Comparison of ENCODE assay signal across 22 cellular contexts in the genomic region with DNA sequence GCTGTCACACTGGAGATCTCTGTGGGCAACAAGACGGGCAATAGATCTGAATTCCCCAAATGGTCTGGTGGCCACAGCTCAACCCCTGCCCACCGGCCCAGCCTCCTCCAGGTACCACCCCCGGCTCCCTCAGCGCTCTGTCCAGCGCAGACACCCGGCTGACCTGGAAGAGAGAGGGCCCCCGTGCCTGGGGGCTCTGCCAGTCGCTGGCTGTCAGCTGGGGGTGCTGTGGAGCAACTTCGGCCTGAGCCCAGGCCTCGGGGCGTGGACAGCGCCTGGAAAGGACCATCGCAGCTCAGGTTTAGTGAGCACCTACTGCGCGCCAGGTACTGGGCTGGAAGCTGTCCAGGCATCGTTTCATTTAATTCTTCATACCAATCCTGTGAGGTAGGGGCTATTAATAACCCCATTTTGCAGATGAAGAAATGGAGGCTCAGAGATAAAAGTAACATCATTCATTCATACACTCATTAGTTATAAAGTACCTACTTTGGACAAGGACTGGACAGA. TPM values are rescaled to one million over a fixed set of nuclear protein-coding genes. Genes with fewer than 3 reads are reported as not detected.
A peak's percentile ranks its signal among the peaks of the same experiment; 100 is the strongest.
DNase-seq lines count a peak whose midpoint lies in the region; ATAC-seq and TF ChIP-seq lines count a peak whose summit lies in the region.
"Had no signal": no experiment of that assay in that cellular context is flagged by ENCODE, and none has a peak within 500 bp of the region (broad histone marks: within the 10 kb centered on the region; RNA-seq: fewer than 3 reads in every experiment).

No MANE protein-coding gene starts in this region.

- H3K36me3 ChIP-seq in right atrium auricular region (peaks cover 58% of the 10 kb centered on the region), brain microvascular endothelial cell (replicated peaks) (peaks cover 34% of the 10 kb centered on the region), uterus (no peaks in the 10 kb centered on the region)

- no peak for TF ChIP-seq POLR2A in uterus (IDR thresholded peaks at IDR 0.05)

- H3K4me3 Mint-ChIP-seq in stimulated activated naive B cell treated with anti-CD40 and anti-IgM and Interleukin-4, amounts not matched to agents 10 μg/mL and 1 μg/mL and 100 μg/mL, for 72 hours, result no peak overlapping the region
- H3K4me3 Mint-ChIP-seq: T-helper 17 cell had no signal

- peaks cover 24 to 35% of the 10 kb centered on the region in 2 donors for H3K4me1 Mint-ChIP-seq in stimulated activated naive B cell treated with anti-CD40 and anti-IgM and Interleukin-4, amounts not matched to agents 10 μg/mL and 1 μg/mL and 100 μg/mL, for 72 hours

- no peaks in the 10 kb centered on the region for H3K9me3 ChIP-seq in right atrium auricular region
- H3K9me3 ChIP-seq in uterus, result no peaks in the 10 kb centered on the region
- H3K9me3 ChIP-seq: lower lobe of right lung, SJSA1, suprapubic skin had no signal

- no peaks in the 10 kb centered on the region for H3K27me3 Mint-ChIP-seq in stimulated activated naive B cell treated with anti-CD40 and anti-IgM and Interleukin-4, amounts not matched to agents 10 μg/mL and 1 μg/mL and 100 μg/mL, for 72 hours
- H3K27me3 Mint-ChIP-seq: T-helper 17 cell had no signal

- H3K36me3 Mint-ChIP-seq in stimulated activated naive B cell treated with anti-CD40 and anti-IgM and Interleukin-4, amounts not matched to agents 10 μg/mL and 1 μg/mL and 100 μg/mL, for 72 hours, result peaks cover 18 to 20% of the 10 kb centered on the region in 2 donors

- no peaks in the 10 kb centered on the region for H3K27me3 ChIP-seq in right atrium auricular region
- H3K27me3 ChIP-seq in brain microvascular endothelial cell (replicated peaks), result no peaks in the 10 kb centered on the region
- H3K27me3 ChIP-seq in uterus, result no peaks in the 10 kb centered on the region
- H3K27me3 ChIP-seq: BLaER1 treated with 17β-estradiol and CSF1 and Interleukin-3, amounts not matched to agents 10 nM and 100 nM; SJSA1; suprapubic skin had no signal

- no peak overlapping the region for H3K27ac Mint-ChIP-seq in stimulated activated naive B cell treated with anti-CD40 and anti-IgM and Interleukin-4, amounts not matched to agents 10 μg/mL and 1 μg/mL and 100 μg/mL, for 72 hours
- H3K27ac Mint-ChIP-seq: T-helper 17 cell had no signal

- intact Hi-C loops in Right ventricle myocardium inferior (cut with DNase I), result no loop called here
- intact Hi-C loops in uterus (cut with DNase I; ENCODE audit: low total_unique reads), result no loop called here

- no peaks in the 10 kb centered on the region for H3K9me3 Mint-ChIP-seq in stimulated activated naive B cell treated with anti-CD40 and anti-IgM and Interleukin-4, amounts not matched to agents 10 μg/mL and 1 μg/mL and 100 μg/mL, for 72 hours

- DNase-seq in right atrium auricular region (ENCODE audit: low spot score), result no peak
- no peak for DNase-seq in Right ventricle myocardium inferior (ENCODE audit: missing footprints)
- DNase-seq in brain microvascular endothelial cell, result no peak
- DNase-seq in iPS-NIHi7 (ENCODE audit: extremely low spot score), result peak; percentile 66
- no peak for DNase-seq in uterus
- no peak for DNase-seq in stimulated activated naive B cell treated with anti-CD40 and anti-IgM and Interleukin-4, amounts not matched to agents 10 μg/mL and 1 μg/mL and 100 μg/mL, for 72 hours
- no peak for DNase-seq in dedifferentiated amniotic fluid mesenchymal stem cell (ENCODE audit: extremely low spot score)
- no peak for DNase-seq in nucleus accumbens (lab: John Stamatoyannopoulos, UW)
- DNase-seq: activated CD4-positive, alpha-beta T cell treated with anti-CD3 and anti-CD28 coated beads, Interleukin-2, amount 50 U/mL, for 1 hour; activated CD8-positive, alpha-beta memory T cell treated with anti-CD3 and anti-CD28 coated beads, Interleukin-2, amount 50 U/mL, for 4 hours; activated effector memory CD4-positive, alpha-beta T cell treated with anti-CD3 and anti-CD28 coated beads, Interleukin-2, amount 50 U/mL, for 16 hours; Calu3; central memory CD4-positive, alpha-beta T cell; effector CD4-positive, alpha-beta T cell; lower lobe of right lung; NCI-H1436 treated with DMSO at 0.1 percent for 48 hours; NCI-H69; T-helper 17 cell had no signal

- H3K4me1 ChIP-seq in right atrium auricular region (peaks cover 8 to 41% of the 10 kb centered on the region in 2 donors), uterus (peaks cover 14 to 26% of the 10 kb centered on the region in 2 donors)

- no peak for TF ChIP-seq CTCF in right atrium auricular region (IDR thresholded peaks at IDR 0.05)
- peak; percentile 25 for TF ChIP-seq CTCF in brain microvascular endothelial cell (IDR thresholded peaks at IDR 0.05; ENCODE audit: low read depth, low read length, missing control alignments)
- no peak for TF ChIP-seq CTCF in uterus (IDR thresholded peaks at IDR 0.05)

- peak overlapping the region; percentile 20 to 30 for H3K27ac ChIP-seq in right atrium auricular region
- no peak overlapping the region for H3K27ac ChIP-seq in brain microvascular endothelial cell
- peak overlapping the region; percentile 88 to 93 for H3K27ac ChIP-seq in uterus
- H3K27ac ChIP-seq: lower lobe of right lung, SJSA1, suprapubic skin had no signal

- no peak for ATAC-seq in Right ventricle myocardium inferior
- ATAC-seq in stimulated activated naive B cell treated with anti-CD40 and anti-IgM and Interleukin-4, amounts not matched to agents 10 μg/mL and 1 μg/mL and 100 μg/mL, for 72 hours (replicated peaks), result no peak
- ATAC-seq: esophagus mucosa, lower lobe of right lung, T-helper 17 cell had no signal

- H3K4me3 ChIP-seq in right atrium auricular region (no peak overlapping the region), brain microvascular endothelial cell (ENCODE audit: low read depth, low read length) (no peak overlapping the region), uterus (no peak overlapping the region)
- H3K4me3 ChIP-seq: BLaER1 treated with 17β-estradiol and CSF1 and Interleukin-3, amounts not matched to agents 10 nM and 100 nM; lower lobe of right lung; SJSA1; suprapubic skin had no signal

- in situ Hi-C loops in brain microvascular endothelial cell (cut with HindIII; ENCODE audit: low pct_ligation_motif_present, low sequenced_read_pairs), result loop anchor here (25.0 kb wide), 1 partner anchor 141 kb away; no protein-coding TSS in a partner anchor

RNA-seq across cellular contexts. Expression of a gene that starts 51.0 kb away (rescaled TPM):
- total RNA-seq in right atrium auricular region (10 to 100 TPM; 23.5 to 35.0 TPM), Right ventricle myocardium inferior (51.2 TPM), uterus (100 to 1,000 TPM in 1 of 4 donors, 10 to 100 TPM in 3; 11.2 to 179 (median 50.7) TPM)
